In genomic region chr9:137299938-137300337, GRCh38 we compare ENCODE assay signal across 1 cellular context.
TF ChIP-seq lines count a peak whose summit lies in the region.

No MANE protein-coding gene starts in this region.

TF ChIP-seq in SK-N-SH treated with all-trans-retinoic acid at 6 μM for 48 hours, 23 proteins besides CTCF, POLR2A, EP300 and RAD21 (continued from another document):
- TF ChIP-seq TSHZ2 (CRISPR knock-in tag; IDR thresholded peaks at IDR 0.05) (no peak), CSDC2 (CRISPR knock-in tag; IDR thresholded peaks at IDR 0.05) (no peak), GLIS3 (CRISPR knock-in tag; IDR thresholded peaks at IDR 0.05) (no peak), PPARA (CRISPR knock-in tag; IDR thresholded peaks at IDR 0.05; ENCODE audit: borderline replicate concordance) (no peak), ESRRG (CRISPR knock-in tag; IDR thresholded peaks at IDR 0.05) (no peak), ZNF70 (CRISPR knock-in tag; IDR thresholded peaks at IDR 0.05) (no peak), TOX (CRISPR knock-in tag; IDR thresholded peaks at IDR 0.05; ENCODE audit: borderline replicate concordance) (no peak), ZNF8 (CRISPR knock-in tag; IDR thresholded peaks at IDR 0.05) (no peak)
